In the genomic region with DNA sequence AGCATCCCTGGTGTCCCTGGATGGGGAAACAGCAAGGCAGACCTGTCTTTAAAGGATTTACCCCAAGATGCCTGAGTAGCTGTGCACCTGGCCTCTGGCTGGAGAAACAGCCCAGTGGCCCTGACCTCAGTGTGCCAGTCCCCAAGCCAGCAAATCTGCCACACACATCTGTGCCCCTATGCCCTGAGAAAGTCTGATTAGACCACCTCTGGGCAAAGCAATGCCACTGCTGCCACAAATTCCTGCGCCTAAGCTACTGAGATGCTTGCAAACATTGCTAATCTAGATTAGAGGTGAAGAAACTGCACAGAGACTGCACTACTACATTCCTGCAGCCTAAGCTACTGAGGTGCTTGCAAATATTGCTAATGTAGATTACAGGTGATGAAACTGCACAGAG, we compare ENCODE assay signal across 23 cellular contexts.
"Had no signal": no experiment of that assay in that cellular context is flagged by ENCODE, and none has a peak within 500 bp of the region (broad histone marks: within the 10 kb centered on the region; RNA-seq: fewer than 3 reads in every experiment).

No MANE protein-coding gene starts in this region.

- H3K4me3 ChIP-seq: stomach, suprapubic skin, testis, thoracic aorta, thyroid gland, tibial artery, tibial nerve, transverse colon, upper lobe of left lung, upper lobe of right lung, uterus, vagina had no signal

- H3K36me3 ChIP-seq: stomach, suprapubic skin, thoracic aorta, thyroid gland, tibial artery, tibial nerve, transverse colon, upper lobe of left lung, upper lobe of right lung, uterus, vagina had no signal

- H3K27ac ChIP-seq: stomach, suprapubic skin, testis, thoracic aorta, thyroid gland, tibial artery, tibial nerve, transverse colon, upper lobe of left lung, upper lobe of right lung, uterus, vagina had no signal

- H3K4me1 ChIP-seq: stomach, suprapubic skin, testis, thyroid gland, tibial artery, tibial nerve, transverse colon, upper lobe of left lung, upper lobe of right lung, uterus, vagina had no signal

- DNase-seq: stimulated activated CD4-positive, alpha-beta T cell treated with anti-CD3 and anti-CD28 coated beads, Interleukin-2, amount 100 ng/mL, for 48 hours; stimulated activated CD4-positive, alpha-beta T cell treated with anti-CD3 and anti-CD28 coated beads, Interleukin-4, amount 100 ng/mL, for 1 hour; stimulated activated CD4-positive, alpha-beta T cell treated with anti-CD3 and anti-CD28 coated beads, Interleukin-4, amount 100 ng/mL, for 24 hours; stimulated activated CD4-positive, alpha-beta T cell treated with anti-CD3 and anti-CD28 coated beads, Interleukin-4, amount 100 ng/mL, for 4 hours; stimulated activated CD8-positive, alpha-beta memory T cell treated with anti-CD3 and anti-CD28 coated beads, Interleukin-4, amount 100 ng/mL, for 48 hours; stimulated activated naive B cell treated with anti-CD40 and anti-IgM and Interleukin-4, amounts not matched to agents 10 μg/mL and 1 μg/mL and 100 μg/mL, for 72 hours; stimulated activated naive CD4-positive, alpha-beta T cell; stimulated activated naive CD4-positive, alpha-beta T cell treated with Interleukin-2 at 50 U/mL for 16 hours; stimulated activated naive CD8-positive, alpha-beta T cell treated with anti-CD3 and anti-CD28 coated beads, Interleukin-15, amount 100 ng/mL, for 72 hours; stimulated activated naive CD8-positive, alpha-beta T cell treated with anti-CD3 and anti-CD28 coated beads, Interleukin-15, Interleukin-2, amounts not matched to agents 100 U/mL and 50 U/mL, for 24 hours; stomach; substantia nigra; testis; thyroid gland; tibial artery; transverse colon; upper lobe of left lung; upper lobe of right lung; uterus had no signal

- H3K9me3 ChIP-seq: testis, thyroid gland, uterus had no signal

- H3K27me3 ChIP-seq: stomach, suprapubic skin, testis, thyroid gland, tibial artery, tibial nerve, transverse colon, upper lobe of left lung, upper lobe of right lung, uterus, vagina had no signal
